ENCODE assay signal across 9 cellular contexts in the genomic region with DNA sequence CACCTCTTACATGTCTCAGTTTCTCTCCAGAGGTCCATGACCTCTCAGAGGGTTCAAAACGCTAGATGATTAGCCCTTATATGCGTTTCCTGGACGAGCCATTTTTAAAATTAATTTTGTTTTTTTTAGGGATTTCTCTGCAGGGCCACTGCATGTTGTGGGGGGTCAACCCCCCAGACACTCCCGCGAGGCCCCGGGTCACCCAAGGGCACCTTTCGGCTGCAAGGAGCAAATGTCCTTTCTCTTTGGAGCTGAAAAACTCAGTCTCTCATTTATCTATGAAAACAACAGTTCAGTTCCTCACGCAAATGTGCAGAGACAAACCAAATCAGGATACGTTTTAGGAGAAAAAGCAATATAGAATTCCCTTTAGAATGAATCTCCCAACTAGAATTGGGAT.
"Had no signal": no experiment of that assay in that cellular context is flagged by ENCODE, and none has a peak within 500 bp of the region (broad histone marks: within the 10 kb centered on the region; RNA-seq: fewer than 3 reads in every experiment).

No MANE protein-coding gene starts in this region.

- H3K27ac ChIP-seq: VCaP, WERI-Rb-1 had no signal

- ATAC-seq: activated CD4-positive, alpha-beta T cell treated with anti-CD3 and anti-CD28 coated beads for 36 hours; activated CD4-positive, CD25-positive, alpha-beta regulatory T cell treated with anti-CD3 and anti-CD28 coated beads, Interleukin-2, amount 50 U/mL, for 24 hours; activated CD8-positive, alpha-beta memory T cell treated with anti-CD3 and anti-CD28 coated beads, Interleukin-2, amount 10 ng/mL, durations not matched to agents 7 days and 5 days; activated CD8-positive, alpha-beta T cell treated with anti-CD3 and anti-CD28 coated beads for 36 hours; activated CD8-positive, alpha-beta T cell treated with anti-CD3 and anti-CD28 coated beads, Interleukin-2, amount 10 ng/mL, durations not matched to agents 7 days and 5 days; T-helper 17 cell; WTC11 had no signal
